In genomic region chr9:110343537-110343936, GRCh38 we compare ENCODE assay signal across 30 cellular contexts. TPM values are rescaled to one million over a fixed set of nuclear protein-coding genes. Genes with fewer than 3 reads are reported as not detected.
"Had no signal": no experiment of that assay in that cellular context is flagged by ENCODE, and none has a peak within 500 bp of the region (broad histone marks: within the 10 kb centered on the region; RNA-seq: fewer than 3 reads in every experiment).

No MANE protein-coding gene starts in this region.

- H3K9me3 Mint-ChIP-seq: dendritic cell treated with granulocyte-macrophage colony-stimulating factor and Interleukin-4, amounts not matched to agents 40 ng/mL and 50 ng/mL, for 4 days; effector memory CD8-positive, alpha-beta T cell; endodermal cell; mesothelial cell of epicardium had no signal

- H3K27me3 Mint-ChIP-seq: effector memory CD8-positive, alpha-beta T cell had no signal

- ATAC-seq: effector memory CD8-positive, alpha-beta T cell; esophagus mucosa; foreskin keratinocyte; gastroesophageal sphincter; heart right ventricle; left cardiac atrium; left lung; left ventricle myocardium superior; lower lobe of right lung; mucosa of descending colon had no signal

- H3K4me1 Mint-ChIP-seq: endodermal cell, mesothelial cell of epicardium, naive B cell had no signal

- H3K27ac ChIP-seq: colonic mucosa, epithelial cell of prostate, esophagus squamous epithelium, foreskin keratinocyte, gastroesophageal sphincter, heart right ventricle, left lung, lower lobe of right lung had no signal

- H3K4me3 Mint-ChIP-seq: dendritic cell treated with granulocyte-macrophage colony-stimulating factor and Interleukin-4, amounts not matched to agents 40 ng/mL and 50 ng/mL, for 4 days; effector memory CD8-positive, alpha-beta T cell; endodermal cell; mesothelial cell of epicardium; naive B cell had no signal

- H3K27ac Mint-ChIP-seq: dendritic cell treated with granulocyte-macrophage colony-stimulating factor and Interleukin-4, amounts not matched to agents 40 ng/mL and 50 ng/mL, for 4 days; effector memory CD8-positive, alpha-beta T cell; endodermal cell; mesothelial cell of epicardium had no signal

- DNase-seq: colonic mucosa; cortex of kidney; effector CD8-positive, alpha-beta T cell; effector memory CD8-positive, alpha-beta T cell; endodermal cell; erythroblast; esophagus squamous epithelium; foreskin keratinocyte; heart right ventricle; hippocampal formation; left cardiac atrium; left lung; left ventricle myocardium superior; lower lobe of right lung; mesenchymal stem cell; mucosa of descending colon; naive B cell had no signal

- H3K9me3 ChIP-seq: colonic mucosa, esophagus squamous epithelium, gastroesophageal sphincter, heart right ventricle, left lung, lower lobe of right lung, mucosa of descending colon had no signal

- H3K36me3 Mint-ChIP-seq: mesothelial cell of epicardium, naive B cell had no signal

- H3K4me1 ChIP-seq: colonic mucosa, foreskin keratinocyte, gastroesophageal sphincter, heart right ventricle, left lung, lower lobe of right lung had no signal

- H3K36me3 ChIP-seq: colonic mucosa, esophagus squamous epithelium, gastroesophageal sphincter, heart right ventricle, left lung, lower lobe of right lung had no signal

- H3K4me3 ChIP-seq: colonic mucosa, esophagus squamous epithelium, gastroesophageal sphincter, heart right ventricle, left lung, lower lobe of right lung, mucosa of descending colon had no signal

- H3K27me3 ChIP-seq: colonic mucosa, esophagus squamous epithelium, gastroesophageal sphincter, left lung had no signal

RNA-seq across cellular contexts. Expression of gene TXNDC8, which starts 5.9 kb away (rescaled TPM):
- total RNA-seq: colonic mucosa, dermis microvascular lymphatic vessel endothelial cell, endodermal cell, esophagus mucosa, esophagus squamous epithelium, foreskin keratinocyte, frontal cortex, gastroesophageal sphincter, heart right ventricle, kidney epithelial cell, left cardiac atrium, left lung, left ventricle myocardium superior, lower leg skin, lower lobe of right lung, lung microvascular endothelial cell, mesenteric fat pad, mesothelial cell of epicardium, mucosa of descending colon, myocyte had no signal
- polyA plus RNA-seq: foreskin keratinocyte, heart right ventricle, keratinocyte had no signal
